Comparison of ENCODE assay signal across 1 cellular context in genomic region chr2:16329421-16329820, GRCh38.
TF ChIP-seq lines count a peak whose summit lies in the region.

No MANE protein-coding gene starts in this region.

TF ChIP-seq in HepG2, 621 proteins besides CTCF, POLR2A, EP300 and RAD21 (continued from another document):
- TF ChIP-seq, protein P1, sequence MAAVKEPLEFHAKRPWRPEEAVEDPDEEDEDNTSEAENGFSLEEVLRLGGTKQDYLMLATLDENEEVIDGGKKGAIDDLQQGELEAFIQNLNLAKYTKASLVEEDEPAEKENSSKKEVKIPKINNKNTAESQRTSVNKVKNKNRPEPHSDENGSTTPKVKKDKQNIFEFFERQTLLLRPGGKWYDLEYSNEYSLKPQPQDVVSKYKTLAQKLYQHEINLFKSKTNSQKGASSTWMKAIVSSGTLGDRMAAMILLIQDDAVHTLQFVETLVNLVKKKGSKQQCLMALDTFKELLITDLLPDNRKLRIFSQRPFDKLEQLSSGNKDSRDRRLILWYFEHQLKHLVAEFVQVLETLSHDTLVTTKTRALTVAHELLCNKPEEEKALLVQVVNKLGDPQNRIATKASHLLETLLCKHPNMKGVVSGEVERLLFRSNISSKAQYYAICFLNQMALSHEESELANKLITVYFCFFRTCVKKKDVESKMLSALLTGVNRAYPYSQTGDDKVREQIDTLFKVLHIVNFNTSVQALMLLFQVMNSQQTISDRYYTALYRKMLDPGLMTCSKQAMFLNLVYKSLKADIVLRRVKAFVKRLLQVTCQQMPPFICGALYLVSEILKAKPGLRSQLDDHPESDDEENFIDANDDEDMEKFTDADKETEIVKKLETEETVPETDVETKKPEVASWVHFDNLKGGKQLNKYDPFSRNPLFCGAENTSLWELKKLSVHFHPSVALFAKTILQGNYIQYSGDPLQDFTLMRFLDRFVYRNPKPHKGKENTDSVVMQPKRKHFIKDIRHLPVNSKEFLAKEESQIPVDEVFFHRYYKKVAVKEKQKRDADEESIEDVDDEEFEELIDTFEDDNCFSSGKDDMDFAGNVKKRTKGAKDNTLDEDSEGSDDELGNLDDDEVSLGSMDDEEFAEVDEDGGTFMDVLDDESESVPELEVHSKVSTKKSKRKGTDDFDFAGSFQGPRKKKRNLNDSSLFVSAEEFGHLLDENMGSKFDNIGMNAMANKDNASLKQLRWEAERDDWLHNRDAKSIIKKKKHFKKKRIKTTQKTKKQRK (IDR thresholded peaks at IDR 0.05; ENCODE audit: low read length), result no peak
- TF ChIP-seq, protein P2, sequence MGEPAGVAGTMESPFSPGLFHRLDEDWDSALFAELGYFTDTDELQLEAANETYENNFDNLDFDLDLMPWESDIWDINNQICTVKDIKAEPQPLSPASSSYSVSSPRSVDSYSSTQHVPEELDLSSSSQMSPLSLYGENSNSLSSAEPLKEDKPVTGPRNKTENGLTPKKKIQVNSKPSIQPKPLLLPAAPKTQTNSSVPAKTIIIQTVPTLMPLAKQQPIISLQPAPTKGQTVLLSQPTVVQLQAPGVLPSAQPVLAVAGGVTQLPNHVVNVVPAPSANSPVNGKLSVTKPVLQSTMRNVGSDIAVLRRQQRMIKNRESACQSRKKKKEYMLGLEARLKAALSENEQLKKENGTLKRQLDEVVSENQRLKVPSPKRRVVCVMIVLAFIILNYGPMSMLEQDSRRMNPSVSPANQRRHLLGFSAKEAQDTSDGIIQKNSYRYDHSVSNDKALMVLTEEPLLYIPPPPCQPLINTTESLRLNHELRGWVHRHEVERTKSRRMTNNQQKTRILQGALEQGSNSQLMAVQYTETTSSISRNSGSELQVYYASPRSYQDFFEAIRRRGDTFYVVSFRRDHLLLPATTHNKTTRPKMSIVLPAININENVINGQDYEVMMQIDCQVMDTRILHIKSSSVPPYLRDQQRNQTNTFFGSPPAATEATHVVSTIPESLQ (CRISPR knock-in tag; conservative IDR thresholded peaks at IDR 0.05), result no peak
- TF ChIP-seq MAZ (IDR thresholded peaks at IDR 0.05; ENCODE audit: borderline replicate concordance, low read depth, low read length), result no peak
- TF ChIP-seq MAZ (CRISPR knock-in tag; IDR thresholded peaks at IDR 0.05; ENCODE audit: low read depth), result no peak
- TF ChIP-seq TCF7 (IDR thresholded peaks at IDR 0.05; ENCODE audit: low read depth), result no peak
- TF ChIP-seq ZNF317 (CRISPR knock-in tag; IDR thresholded peaks at IDR 0.05), result no peak
- no peak for TF ChIP-seq NFYC (CRISPR knock-in tag; IDR thresholded peaks at IDR 0.05)
- no peak for TF ChIP-seq ARNT2 (CRISPR knock-in tag; IDR thresholded peaks at IDR 0.05; ENCODE audit: low read depth)
